ENCODE assay signal across 1 cellular context in the genomic region with DNA sequence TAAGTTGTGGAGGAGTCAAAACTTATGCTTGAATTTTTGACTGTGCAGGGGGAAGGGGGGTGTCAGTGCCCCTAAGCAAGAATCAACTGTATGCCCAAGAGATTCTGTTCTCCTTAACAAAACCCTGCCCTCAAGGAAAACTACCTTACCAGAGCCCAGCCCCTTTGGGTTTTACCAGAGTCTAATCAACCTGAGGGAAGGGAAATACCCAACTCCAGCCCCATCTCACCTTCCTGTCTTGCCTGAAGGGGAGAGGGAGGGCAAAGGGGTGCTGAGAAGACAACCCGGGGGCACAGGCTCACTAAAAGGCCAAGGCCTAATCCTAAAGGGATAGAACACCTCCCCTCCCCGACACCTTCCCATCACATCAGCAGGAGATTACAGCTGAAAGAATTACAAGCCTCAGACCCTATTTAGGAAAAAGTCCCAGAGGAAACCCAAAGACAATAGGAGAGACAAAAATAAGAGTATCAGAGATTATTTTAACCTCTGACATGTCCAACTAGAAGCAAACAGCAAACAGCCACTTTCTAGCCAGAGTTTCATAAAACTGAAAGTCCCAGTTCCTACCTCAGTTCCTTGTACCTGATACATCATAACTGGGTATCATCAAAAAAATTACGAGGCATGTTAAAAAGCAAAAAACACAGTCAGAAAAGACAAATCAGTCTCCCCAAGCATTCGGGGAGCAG.
TF ChIP-seq lines count a peak whose summit lies in the region.

No MANE protein-coding gene starts in this region.

TF ChIP-seq in WTC11, 78 proteins besides CTCF, POLR2A, EP300 and RAD21 (continued from another document):
- TF ChIP-seq, protein P1, sequence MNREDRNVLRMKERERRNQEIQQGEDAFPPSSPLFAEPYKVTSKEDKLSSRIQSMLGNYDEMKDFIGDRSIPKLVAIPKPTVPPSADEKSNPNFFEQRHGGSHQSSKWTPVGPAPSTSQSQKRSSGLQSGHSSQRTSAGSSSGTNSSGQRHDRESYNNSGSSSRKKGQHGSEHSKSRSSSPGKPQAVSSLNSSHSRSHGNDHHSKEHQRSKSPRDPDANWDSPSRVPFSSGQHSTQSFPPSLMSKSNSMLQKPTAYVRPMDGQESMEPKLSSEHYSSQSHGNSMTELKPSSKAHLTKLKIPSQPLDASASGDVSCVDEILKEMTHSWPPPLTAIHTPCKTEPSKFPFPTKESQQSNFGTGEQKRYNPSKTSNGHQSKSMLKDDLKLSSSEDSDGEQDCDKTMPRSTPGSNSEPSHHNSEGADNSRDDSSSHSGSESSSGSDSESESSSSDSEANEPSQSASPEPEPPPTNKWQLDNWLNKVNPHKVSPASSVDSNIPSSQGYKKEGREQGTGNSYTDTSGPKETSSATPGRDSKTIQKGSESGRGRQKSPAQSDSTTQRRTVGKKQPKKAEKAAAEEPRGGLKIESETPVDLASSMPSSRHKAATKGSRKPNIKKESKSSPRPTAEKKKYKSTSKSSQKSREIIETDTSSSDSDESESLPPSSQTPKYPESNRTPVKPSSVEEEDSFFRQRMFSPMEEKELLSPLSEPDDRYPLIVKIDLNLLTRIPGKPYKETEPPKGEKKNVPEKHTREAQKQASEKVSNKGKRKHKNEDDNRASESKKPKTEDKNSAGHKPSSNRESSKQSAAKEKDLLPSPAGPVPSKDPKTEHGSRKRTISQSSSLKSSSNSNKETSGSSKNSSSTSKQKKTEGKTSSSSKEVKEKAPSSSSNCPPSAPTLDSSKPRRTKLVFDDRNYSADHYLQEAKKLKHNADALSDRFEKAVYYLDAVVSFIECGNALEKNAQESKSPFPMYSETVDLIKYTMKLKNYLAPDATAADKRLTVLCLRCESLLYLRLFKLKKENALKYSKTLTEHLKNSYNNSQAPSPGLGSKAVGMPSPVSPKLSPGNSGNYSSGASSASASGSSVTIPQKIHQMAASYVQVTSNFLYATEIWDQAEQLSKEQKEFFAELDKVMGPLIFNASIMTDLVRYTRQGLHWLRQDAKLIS (CRISPR knock-in tag; IDR thresholded peaks at IDR 0.05; ENCODE audit: borderline replicate concordance) = no peak
- TF ChIP-seq, protein P2, sequence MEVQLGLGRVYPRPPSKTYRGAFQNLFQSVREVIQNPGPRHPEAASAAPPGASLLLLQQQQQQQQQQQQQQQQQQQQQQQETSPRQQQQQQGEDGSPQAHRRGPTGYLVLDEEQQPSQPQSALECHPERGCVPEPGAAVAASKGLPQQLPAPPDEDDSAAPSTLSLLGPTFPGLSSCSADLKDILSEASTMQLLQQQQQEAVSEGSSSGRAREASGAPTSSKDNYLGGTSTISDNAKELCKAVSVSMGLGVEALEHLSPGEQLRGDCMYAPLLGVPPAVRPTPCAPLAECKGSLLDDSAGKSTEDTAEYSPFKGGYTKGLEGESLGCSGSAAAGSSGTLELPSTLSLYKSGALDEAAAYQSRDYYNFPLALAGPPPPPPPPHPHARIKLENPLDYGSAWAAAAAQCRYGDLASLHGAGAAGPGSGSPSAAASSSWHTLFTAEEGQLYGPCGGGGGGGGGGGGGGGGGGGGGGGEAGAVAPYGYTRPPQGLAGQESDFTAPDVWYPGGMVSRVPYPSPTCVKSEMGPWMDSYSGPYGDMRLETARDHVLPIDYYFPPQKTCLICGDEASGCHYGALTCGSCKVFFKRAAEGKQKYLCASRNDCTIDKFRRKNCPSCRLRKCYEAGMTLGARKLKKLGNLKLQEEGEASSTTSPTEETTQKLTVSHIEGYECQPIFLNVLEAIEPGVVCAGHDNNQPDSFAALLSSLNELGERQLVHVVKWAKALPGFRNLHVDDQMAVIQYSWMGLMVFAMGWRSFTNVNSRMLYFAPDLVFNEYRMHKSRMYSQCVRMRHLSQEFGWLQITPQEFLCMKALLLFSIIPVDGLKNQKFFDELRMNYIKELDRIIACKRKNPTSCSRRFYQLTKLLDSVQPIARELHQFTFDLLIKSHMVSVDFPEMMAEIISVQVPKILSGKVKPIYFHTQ (CRISPR knock-in tag; IDR thresholded peaks at IDR 0.05) = no peak
- TF ChIP-seq, protein P3, sequence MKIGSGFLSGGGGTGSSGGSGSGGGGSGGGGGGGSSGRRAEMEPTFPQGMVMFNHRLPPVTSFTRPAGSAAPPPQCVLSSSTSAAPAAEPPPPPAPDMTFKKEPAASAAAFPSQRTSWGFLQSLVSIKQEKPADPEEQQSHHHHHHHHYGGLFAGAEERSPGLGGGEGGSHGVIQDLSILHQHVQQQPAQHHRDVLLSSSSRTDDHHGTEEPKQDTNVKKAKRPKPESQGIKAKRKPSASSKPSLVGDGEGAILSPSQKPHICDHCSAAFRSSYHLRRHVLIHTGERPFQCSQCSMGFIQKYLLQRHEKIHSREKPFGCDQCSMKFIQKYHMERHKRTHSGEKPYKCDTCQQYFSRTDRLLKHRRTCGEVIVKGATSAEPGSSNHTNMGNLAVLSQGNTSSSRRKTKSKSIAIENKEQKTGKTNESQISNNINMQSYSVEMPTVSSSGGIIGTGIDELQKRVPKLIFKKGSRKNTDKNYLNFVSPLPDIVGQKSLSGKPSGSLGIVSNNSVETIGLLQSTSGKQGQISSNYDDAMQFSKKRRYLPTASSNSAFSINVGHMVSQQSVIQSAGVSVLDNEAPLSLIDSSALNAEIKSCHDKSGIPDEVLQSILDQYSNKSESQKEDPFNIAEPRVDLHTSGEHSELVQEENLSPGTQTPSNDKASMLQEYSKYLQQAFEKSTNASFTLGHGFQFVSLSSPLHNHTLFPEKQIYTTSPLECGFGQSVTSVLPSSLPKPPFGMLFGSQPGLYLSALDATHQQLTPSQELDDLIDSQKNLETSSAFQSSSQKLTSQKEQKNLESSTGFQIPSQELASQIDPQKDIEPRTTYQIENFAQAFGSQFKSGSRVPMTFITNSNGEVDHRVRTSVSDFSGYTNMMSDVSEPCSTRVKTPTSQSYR (CRISPR knock-in tag; IDR thresholded peaks at IDR 0.05) = no peak
- TF ChIP-seq SMAD3 (CRISPR knock-in tag; IDR thresholded peaks at IDR 0.05; ENCODE audit: borderline replicate concordance) (no peak), OVOL2 (CRISPR knock-in tag; IDR thresholded peaks at IDR 0.05; ENCODE audit: borderline replicate concordance) (no peak), MYBL2 (CRISPR knock-in tag; IDR thresholded peaks at IDR 0.05) (no peak), CREB1 (CRISPR knock-in tag; IDR thresholded peaks at IDR 0.05) (no peak), ELF4 (CRISPR knock-in tag; IDR thresholded peaks at IDR 0.05; ENCODE audit: low read depth) (no peak), CREM (CRISPR knock-in tag; IDR thresholded peaks at IDR 0.05) (no peak), EMX1 (CRISPR knock-in tag; IDR thresholded peaks at IDR 0.05) (no peak), ATF1 (CRISPR knock-in tag; IDR thresholded peaks at IDR 0.05) (no peak)
- TF ChIP-seq, protein P4, sequence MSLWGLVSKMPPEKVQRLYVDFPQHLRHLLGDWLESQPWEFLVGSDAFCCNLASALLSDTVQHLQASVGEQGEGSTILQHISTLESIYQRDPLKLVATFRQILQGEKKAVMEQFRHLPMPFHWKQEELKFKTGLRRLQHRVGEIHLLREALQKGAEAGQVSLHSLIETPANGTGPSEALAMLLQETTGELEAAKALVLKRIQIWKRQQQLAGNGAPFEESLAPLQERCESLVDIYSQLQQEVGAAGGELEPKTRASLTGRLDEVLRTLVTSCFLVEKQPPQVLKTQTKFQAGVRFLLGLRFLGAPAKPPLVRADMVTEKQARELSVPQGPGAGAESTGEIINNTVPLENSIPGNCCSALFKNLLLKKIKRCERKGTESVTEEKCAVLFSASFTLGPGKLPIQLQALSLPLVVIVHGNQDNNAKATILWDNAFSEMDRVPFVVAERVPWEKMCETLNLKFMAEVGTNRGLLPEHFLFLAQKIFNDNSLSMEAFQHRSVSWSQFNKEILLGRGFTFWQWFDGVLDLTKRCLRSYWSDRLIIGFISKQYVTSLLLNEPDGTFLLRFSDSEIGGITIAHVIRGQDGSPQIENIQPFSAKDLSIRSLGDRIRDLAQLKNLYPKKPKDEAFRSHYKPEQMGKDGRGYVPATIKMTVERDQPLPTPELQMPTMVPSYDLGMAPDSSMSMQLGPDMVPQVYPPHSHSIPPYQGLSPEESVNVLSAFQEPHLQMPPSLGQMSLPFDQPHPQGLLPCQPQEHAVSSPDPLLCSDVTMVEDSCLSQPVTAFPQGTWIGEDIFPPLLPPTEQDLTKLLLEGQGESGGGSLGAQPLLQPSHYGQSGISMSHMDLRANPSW (CRISPR knock-in tag; conservative IDR thresholded peaks at IDR 0.05; ENCODE audit: low read depth) = no peak
- TF ChIP-seq, protein P5, sequence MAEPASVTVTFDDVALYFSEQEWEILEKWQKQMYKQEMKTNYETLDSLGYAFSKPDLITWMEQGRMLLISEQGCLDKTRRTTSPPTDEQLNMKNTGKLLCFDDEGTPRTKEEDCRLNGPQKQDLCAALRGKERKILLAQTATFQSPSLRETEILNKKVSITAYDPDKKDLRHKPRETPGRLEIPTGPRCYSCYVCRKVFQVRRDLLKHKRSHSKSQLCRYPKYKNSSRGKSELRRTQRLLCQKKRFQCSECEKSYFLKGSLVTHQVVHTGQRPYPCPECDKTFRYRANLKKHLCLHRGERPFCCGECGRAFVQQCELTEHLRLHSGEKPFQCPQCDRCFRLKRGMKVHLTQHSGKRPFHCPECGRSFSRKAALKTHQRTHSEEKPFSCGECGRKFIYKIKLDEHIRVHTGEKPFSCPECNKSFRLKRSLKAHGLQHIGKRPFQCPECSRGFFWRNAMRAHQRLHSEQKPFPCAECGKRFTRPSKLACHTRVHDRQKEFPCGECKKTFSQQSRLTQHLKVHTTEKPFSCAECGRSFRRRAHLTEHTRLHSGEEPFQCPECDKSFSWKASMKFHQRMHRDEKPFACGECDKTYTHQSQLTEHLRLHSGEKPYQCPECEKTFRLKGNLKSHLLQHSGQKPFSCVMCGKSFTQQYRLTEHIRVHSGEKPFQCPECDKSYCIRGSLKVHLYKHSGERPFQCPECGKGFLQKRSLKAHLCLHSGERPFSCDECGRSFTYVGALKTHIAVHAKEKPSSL (CRISPR knock-in tag; conservative IDR thresholded peaks at IDR 0.05) = no peak
